9 cellular contexts compared by ENCODE assay signal in the genomic region with DNA sequence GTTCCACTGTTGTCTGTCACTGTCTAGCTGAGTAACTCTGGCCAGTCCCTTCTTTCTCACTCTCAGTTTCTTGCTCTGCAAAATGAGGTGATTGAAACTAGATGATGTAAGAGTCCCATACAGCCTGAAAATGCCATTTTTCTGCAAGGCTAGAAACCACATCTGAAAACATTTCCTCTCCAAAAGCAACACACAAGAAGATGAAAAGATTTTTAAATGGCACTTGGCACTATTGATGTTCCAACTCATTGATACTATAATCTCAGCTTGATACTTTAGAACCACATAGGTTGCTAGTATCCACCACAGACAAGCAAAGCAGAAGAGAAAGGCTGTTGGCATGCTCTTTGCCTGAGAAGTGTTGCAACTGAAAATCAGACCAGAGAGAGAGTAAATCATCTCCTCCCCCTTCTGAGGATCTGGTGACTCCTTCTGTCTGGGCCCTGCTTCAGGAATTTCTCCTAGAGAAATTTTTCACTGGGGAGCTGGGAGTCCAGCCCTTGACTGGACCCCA.
DNase-seq lines count a peak whose midpoint lies in the region; ATAC-seq lines count a peak whose summit lies in the region.
"Had no signal": no experiment of that assay in that cellular context is flagged by ENCODE, and none has a peak within 500 bp of the region (broad histone marks: within the 10 kb centered on the region; RNA-seq: fewer than 3 reads in every experiment).

No MANE protein-coding gene starts in this region.

- ATAC-seq in GM18519 (IDR thresholded peaks at IDR 0.05; ENCODE audit: low FRiP score, unreplicated experiment) (peak; percentile 98), GM21619 (IDR thresholded peaks at IDR 0.05; ENCODE audit: unreplicated experiment) (peak; percentile 99), HG03439 (IDR thresholded peaks at IDR 0.05; ENCODE audit: unreplicated experiment) (peak; percentile 95)

- DNase-seq in medulla oblongata (ENCODE audit: extremely low spot score) (peak; percentile 42), ecto neural progenitor cell (ENCODE audit: low spot score) (no peak), NCI-H2107 (lab: John Stamatoyannopoulos, UW) (no peak), UCSD-AML1 (lab: John Stamatoyannopoulos, UW; ENCODE audit: unreplicated experiment) (no peak)
- DNase-seq in effector CD4-positive, alpha-beta T cell, result no peak
- DNase-seq: Calu3 had no signal
